ENCODE assay signal across 8 cellular contexts in the genomic region with DNA sequence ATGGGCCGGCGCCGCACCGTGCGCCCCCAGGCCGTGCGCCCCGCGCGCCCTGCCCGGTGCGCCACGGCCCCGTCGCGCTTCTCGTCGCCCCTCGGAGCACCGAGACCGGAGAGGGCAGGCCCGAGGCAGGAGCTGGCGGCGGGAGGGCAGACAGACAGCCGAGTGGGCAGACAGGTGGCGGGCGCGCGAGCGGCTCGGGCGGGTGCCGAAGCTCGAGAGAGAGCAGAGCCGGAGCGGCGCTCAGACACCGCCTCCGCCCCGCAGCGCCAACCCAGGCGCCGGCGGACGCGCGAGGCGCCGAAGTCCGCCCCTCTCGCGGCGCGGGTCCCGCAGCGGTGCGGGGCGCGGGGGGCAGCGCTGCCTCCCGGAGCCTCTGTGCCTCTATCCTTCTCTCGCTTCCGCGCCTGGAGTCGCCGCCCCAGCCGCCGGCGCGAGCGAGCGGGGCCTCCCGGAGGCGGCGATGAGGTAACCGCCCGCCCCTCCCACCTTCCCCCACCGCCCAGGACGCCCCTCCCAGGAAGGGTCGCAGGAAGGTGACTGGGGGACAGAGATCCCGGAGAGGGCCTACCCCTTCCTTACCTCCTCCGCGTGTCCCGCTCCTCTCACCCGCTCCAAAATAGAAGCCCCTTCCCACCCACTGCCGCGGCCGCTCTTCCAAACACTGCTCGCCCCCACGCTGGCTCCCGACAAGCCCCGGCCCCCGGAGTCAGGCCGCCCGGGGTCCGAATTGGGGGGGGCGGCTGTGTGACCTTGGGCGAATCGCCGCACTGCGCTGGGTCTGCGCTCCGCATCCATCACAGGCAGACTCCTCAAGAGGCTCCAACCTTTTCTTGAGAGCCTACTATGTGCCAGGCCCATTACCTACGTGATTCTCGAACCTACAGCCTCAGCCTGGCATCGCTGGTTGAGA. TPM values are rescaled to one million over a fixed set of nuclear protein-coding genes. Genes with fewer than 3 reads are reported as not detected.
DNase-seq lines count a peak whose midpoint lies in the region; ATAC-seq and TF ChIP-seq lines count a peak whose summit lies in the region.

A gene with protein sequence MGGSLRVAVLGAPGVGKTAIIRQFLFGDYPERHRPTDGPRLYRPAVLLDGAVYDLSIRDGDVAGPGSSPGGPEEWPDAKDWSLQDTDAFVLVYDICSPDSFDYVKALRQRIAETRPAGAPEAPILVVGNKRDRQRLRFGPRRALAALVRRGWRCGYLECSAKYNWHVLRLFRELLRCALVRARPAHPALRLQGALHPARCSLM (minus strand): TSS at position 412 of the 910 bp plus-strand sequence. CDS start 451 bp downstream, outside the sequence.

- peaks cover 29% of the 10 kb centered on the region for H3K4me1 Mint-ChIP-seq in activated CD8-positive, alpha-beta memory T cell treated with anti-CD3 and anti-CD28 coated beads, Interleukin-2, amount 10 ng/mL, durations not matched to agents 7 days and 5 days
- H3K4me1 Mint-ChIP-seq in activated T-helper 17 cell treated with anti-CD3 and anti-CD28 coated beads, Interleukin-2, amount 50 U/mL, for 72 hours: peaks cover 10% of the 10 kb centered on the region

- TF ChIP-seq POLR2A in testis (IDR thresholded peaks at IDR 0.05): no peak

- H3K36me3 ChIP-seq in testis (ENCODE audit: low read depth, missing control alignments): no peaks in the 10 kb centered on the region

- intact Hi-C loops in testis (cut with DNase I; ENCODE audit: low total_unique reads): no loop called here

- peak within 1 kb of the TSS; percentile 24 to 44 for H3K4me3 ChIP-seq in testis

- H3K9me3 Mint-ChIP-seq in activated CD8-positive, alpha-beta memory T cell treated with anti-CD3 and anti-CD28 coated beads, Interleukin-2, amount 10 ng/mL, durations not matched to agents 7 days and 5 days (ENCODE audit: low read depth): no peaks in the 10 kb centered on the region
- H3K9me3 Mint-ChIP-seq in activated T-helper 17 cell treated with anti-CD3 and anti-CD28 coated beads, Interleukin-2, amount 50 U/mL, for 72 hours: no peaks in the 10 kb centered on the region

- DNase-seq in activated CD8-positive, alpha-beta memory T cell treated with anti-CD3 and anti-CD28 coated beads, Interleukin-2, amount 10 ng/mL, durations not matched to agents 7 days and 5 days: no peak
- DNase-seq in activated CD8-positive, alpha-beta memory T cell treated with anti-CD3 and anti-CD28 coated beads, Interleukin-2, amount 50 U/mL, for 48 hours: no peak
- DNase-seq in left kidney (ENCODE audit: low read depth, low spot score) (peak; percentile 66), testis (no peak), T1000 (lab: John Stamatoyannopoulos, UW) (no peak)

- H3K27me3 Mint-ChIP-seq in activated CD8-positive, alpha-beta memory T cell treated with anti-CD3 and anti-CD28 coated beads, Interleukin-2, amount 10 ng/mL, durations not matched to agents 7 days and 5 days: peaks cover 49% of the 10 kb centered on the region
- peaks cover 34% of the 10 kb centered on the region for H3K27me3 Mint-ChIP-seq in activated T-helper 17 cell treated with anti-CD3 and anti-CD28 coated beads, Interleukin-2, amount 50 U/mL, for 72 hours

- 3% methylated on average over 16 to 106 of the region's 106 CpGs for WGBS in testis, 2 donors

- ATAC-seq in activated CD8-positive, alpha-beta memory T cell treated with anti-CD3 and anti-CD28 coated beads, Interleukin-2, amount 10 ng/mL, durations not matched to agents 7 days and 5 days: peak; percentile 4
- no peak for ATAC-seq in activated T-helper 17 cell treated with anti-CD3 and anti-CD28 coated beads, Interleukin-2, amount 50 U/mL, for 72 hours (replicated peaks)
- ATAC-seq in GM21447 (IDR thresholded peaks at IDR 0.05; ENCODE audit: unreplicated experiment) (no peak), GM21723 (IDR thresholded peaks at IDR 0.05; ENCODE audit: unreplicated experiment) (no peak)

- H3K4me3 Mint-ChIP-seq in activated CD8-positive, alpha-beta memory T cell treated with anti-CD3 and anti-CD28 coated beads, Interleukin-2, amount 10 ng/mL, durations not matched to agents 7 days and 5 days: peak within 1 kb of the TSS; percentile 5
- H3K4me3 Mint-ChIP-seq in activated T-helper 17 cell treated with anti-CD3 and anti-CD28 coated beads, Interleukin-2, amount 50 U/mL, for 72 hours: peak within 1 kb of the TSS; percentile 43

- no peak for TF ChIP-seq CTCF in testis (IDR thresholded peaks at IDR 0.05)

- no peak within 1 kb of the TSS for H3K27ac ChIP-seq in testis

- no peak within 1 kb of the TSS for H3K27ac Mint-ChIP-seq in activated CD8-positive, alpha-beta memory T cell treated with anti-CD3 and anti-CD28 coated beads, Interleukin-2, amount 10 ng/mL, durations not matched to agents 7 days and 5 days
- H3K27ac Mint-ChIP-seq in activated T-helper 17 cell treated with anti-CD3 and anti-CD28 coated beads, Interleukin-2, amount 50 U/mL, for 72 hours: no peak within 1 kb of the TSS

- no peaks in the 10 kb centered on the region for H3K9me3 ChIP-seq in testis

- CTCF ChIA-PET in activated CD8-positive, alpha-beta memory T cell treated with anti-CD3 and anti-CD28 coated beads, Interleukin-2, amount 10 ng/mL, durations not matched to agents 7 days and 5 days (lab: Charles Lee): no interaction called here

- no peaks in the 10 kb centered on the region for H3K27me3 ChIP-seq in testis

- no peaks in the 10 kb centered on the region for H3K36me3 Mint-ChIP-seq in activated CD8-positive, alpha-beta memory T cell treated with anti-CD3 and anti-CD28 coated beads, Interleukin-2, amount 10 ng/mL, durations not matched to agents 7 days and 5 days
- peaks cover 12% of the 10 kb centered on the region for H3K36me3 Mint-ChIP-seq in activated T-helper 17 cell treated with anti-CD3 and anti-CD28 coated beads, Interleukin-2, amount 50 U/mL, for 72 hours (ENCODE audit: low read depth)

- H3K4me1 ChIP-seq in testis: peaks cover 26% of the 10 kb centered on the region

RNA-seq across cellular contexts. Expression of the gene that starts here (rescaled TPM):
- under 1 TPM; 0.63 to 0.70 TPM for total RNA-seq in activated CD8-positive, alpha-beta memory T cell treated with anti-CD3 and anti-CD28 coated beads, Interleukin-2, amount 10 ng/mL, durations not matched to agents 7 days and 5 days
- total RNA-seq in activated T-helper 17 cell treated with anti-CD3 and anti-CD28 coated beads, Interleukin-2, amount 50 U/mL, for 72 hours: under 1 TPM; 0.58 to 0.61 TPM
- total RNA-seq in testis: 10 to 100 TPM in 1 of 2 donors, 1 to 10 TPM in 1; 7.1 to 10.4 TPM
- 2.2 TPM for polyA plus RNA-seq in testis (ENCODE audit: insufficient read depth, low read depth, low replicate concordance)

Comparison
In these comparisons a context has a peak if more than half of its experiments do, and no peak if none do; other contexts are left out.
1. RNA of the gene that starts here (total RNA-seq): 7.1 to 10.4 TPM in testis; 0.63 to 0.70 TPM in activated CD8-positive, alpha-beta memory T cell treated with anti-CD3 and anti-CD28 coated beads, Interleukin-2, amount 10 ng/mL, durations not matched to agents 7 days and 5 days and 0.58 to 0.61 TPM in activated T-helper 17 cell treated with anti-CD3 and anti-CD28 coated beads, Interleukin-2, amount 50 U/mL, for 72 hours; every median in the first group is over 4 times any median in the second.
2. Peak in ATAC-seq in activated CD8-positive, alpha-beta memory T cell treated with anti-CD3 and anti-CD28 coated beads, Interleukin-2, amount 10 ng/mL, durations not matched to agents 7 days and 5 days; RNA of the gene not detected or under 1 TPM.